1 cellular context compared by ENCODE assay signal in the genomic region with DNA sequence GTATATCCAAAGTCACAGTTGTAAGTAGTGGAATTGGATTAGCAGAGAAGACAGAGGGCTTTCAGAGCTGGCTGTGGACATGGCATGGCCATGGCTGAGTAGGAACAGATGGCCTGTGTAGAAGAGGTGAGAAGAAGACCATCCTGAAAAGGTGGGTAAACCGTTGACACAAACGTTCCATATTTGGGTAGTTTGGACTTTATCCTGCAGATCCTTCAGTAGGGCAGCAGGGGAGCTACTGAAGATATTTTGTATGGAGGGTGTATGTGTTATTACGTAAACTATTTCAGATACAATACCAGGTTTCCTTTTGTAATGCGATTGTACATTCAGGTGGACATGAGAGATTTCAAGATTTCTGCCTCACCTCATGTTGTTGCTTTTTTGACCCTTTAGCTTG.
TF ChIP-seq lines count a peak whose summit lies in the region.

No MANE protein-coding gene starts in this region.

TF ChIP-seq in GM23338, 12 proteins besides CTCF, POLR2A, EP300 and RAD21 (continued from another document):
- TF ChIP-seq, protein P1, sequence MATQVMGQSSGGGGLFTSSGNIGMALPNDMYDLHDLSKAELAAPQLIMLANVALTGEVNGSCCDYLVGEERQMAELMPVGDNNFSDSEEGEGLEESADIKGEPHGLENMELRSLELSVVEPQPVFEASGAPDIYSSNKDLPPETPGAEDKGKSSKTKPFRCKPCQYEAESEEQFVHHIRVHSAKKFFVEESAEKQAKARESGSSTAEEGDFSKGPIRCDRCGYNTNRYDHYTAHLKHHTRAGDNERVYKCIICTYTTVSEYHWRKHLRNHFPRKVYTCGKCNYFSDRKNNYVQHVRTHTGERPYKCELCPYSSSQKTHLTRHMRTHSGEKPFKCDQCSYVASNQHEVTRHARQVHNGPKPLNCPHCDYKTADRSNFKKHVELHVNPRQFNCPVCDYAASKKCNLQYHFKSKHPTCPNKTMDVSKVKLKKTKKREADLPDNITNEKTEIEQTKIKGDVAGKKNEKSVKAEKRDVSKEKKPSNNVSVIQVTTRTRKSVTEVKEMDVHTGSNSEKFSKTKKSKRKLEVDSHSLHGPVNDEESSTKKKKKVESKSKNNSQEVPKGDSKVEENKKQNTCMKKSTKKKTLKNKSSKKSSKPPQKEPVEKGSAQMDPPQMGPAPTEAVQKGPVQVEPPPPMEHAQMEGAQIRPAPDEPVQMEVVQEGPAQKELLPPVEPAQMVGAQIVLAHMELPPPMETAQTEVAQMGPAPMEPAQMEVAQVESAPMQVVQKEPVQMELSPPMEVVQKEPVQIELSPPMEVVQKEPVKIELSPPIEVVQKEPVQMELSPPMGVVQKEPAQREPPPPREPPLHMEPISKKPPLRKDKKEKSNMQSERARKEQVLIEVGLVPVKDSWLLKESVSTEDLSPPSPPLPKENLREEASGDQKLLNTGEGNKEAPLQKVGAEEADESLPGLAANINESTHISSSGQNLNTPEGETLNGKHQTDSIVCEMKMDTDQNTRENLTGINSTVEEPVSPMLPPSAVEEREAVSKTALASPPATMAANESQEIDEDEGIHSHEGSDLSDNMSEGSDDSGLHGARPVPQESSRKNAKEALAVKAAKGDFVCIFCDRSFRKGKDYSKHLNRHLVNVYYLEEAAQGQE (IDR thresholded peaks at IDR 0.05; ENCODE audit: unreplicated experiment): no peak
- TF ChIP-seq EZH2phosphoT487 (IDR thresholded peaks at IDR 0.05; ENCODE audit: unreplicated experiment) (no peak), ZNF114 (CRISPR knock-in tag; IDR thresholded peaks at IDR 0.05) (no peak), ZNF462 (CRISPR knock-in tag; IDR thresholded peaks at IDR 0.05) (no peak), POLR2AphosphoS5 (IDR thresholded peaks at IDR 0.05; ENCODE audit: low read depth) (no peak), STAT1 (IDR thresholded peaks at IDR 0.05; ENCODE audit: unreplicated experiment) (no peak), ZNF331 (CRISPR knock-in tag; IDR thresholded peaks at IDR 0.05; ENCODE audit: low read depth) (no peak), NANOG (IDR thresholded peaks at IDR 0.05; ENCODE audit: borderline replicate concordance) (no peak), CREB1 (CRISPR knock-in tag; IDR thresholded peaks at IDR 0.05; ENCODE audit: low read depth) (no peak)
- TF ChIP-seq, protein P2, sequence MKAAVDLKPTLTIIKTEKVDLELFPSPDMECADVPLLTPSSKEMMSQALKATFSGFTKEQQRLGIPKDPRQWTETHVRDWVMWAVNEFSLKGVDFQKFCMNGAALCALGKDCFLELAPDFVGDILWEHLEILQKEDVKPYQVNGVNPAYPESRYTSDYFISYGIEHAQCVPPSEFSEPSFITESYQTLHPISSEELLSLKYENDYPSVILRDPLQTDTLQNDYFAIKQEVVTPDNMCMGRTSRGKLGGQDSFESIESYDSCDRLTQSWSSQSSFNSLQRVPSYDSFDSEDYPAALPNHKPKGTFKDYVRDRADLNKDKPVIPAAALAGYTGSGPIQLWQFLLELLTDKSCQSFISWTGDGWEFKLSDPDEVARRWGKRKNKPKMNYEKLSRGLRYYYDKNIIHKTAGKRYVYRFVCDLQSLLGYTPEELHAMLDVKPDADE (IDR thresholded peaks at IDR 0.05): no peak
